30 cellular contexts compared by ENCODE assay signal in the genomic region with DNA sequence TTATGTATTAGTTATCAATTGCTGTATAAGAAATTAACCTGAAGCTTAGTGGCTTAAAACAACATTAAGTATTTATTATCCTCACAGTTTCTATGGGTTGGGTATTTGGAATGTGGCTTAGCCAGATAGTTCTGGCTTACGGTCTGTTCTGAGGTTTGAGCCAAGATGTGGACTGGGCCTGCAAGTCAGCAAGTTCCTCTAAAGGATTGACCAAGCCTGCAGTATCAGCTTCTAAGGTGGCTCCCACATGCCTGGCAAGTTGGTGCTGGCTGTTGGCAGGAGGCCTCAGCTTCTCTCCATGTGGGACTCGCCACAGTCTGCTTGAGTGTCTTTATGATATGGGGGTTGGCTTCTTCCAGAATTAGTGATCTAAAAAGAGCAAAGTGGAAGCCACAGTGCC. TPM values are rescaled to one million over a fixed set of nuclear protein-coding genes. Genes with fewer than 3 reads are reported as not detected.
DNase-seq lines count a peak whose midpoint lies in the region; ATAC-seq, FAIRE-seq and TF ChIP-seq lines count a peak whose summit lies in the region.
"Had no signal": no experiment of that assay in that cellular context is flagged by ENCODE, and none has a peak within 500 bp of the region (broad histone marks: within the 10 kb centered on the region; RNA-seq: fewer than 3 reads in every experiment).

No MANE protein-coding gene starts in this region.

- no peaks in the 10 kb centered on the region for H3K9me2 ChIP-seq in PC-3 (replicated peaks; ENCODE audit: low read length)

- no peaks in the 10 kb centered on the region for H3K36me3 Mint-ChIP-seq in activated naive CD4-positive, alpha-beta T cell treated with anti-CD3 and anti-CD28 coated beads, Interleukin-2, amount 10 ng/mL, durations not matched to agents 7 days and 5 days
- H3K36me3 Mint-ChIP-seq: mesothelial cell of epicardium had no signal

- no peak overlapping the region for H3K4me3 Mint-ChIP-seq in activated naive CD4-positive, alpha-beta T cell treated with anti-CD3 and anti-CD28 coated beads, Interleukin-2, amount 10 ng/mL, durations not matched to agents 7 days and 5 days
- H3K4me3 Mint-ChIP-seq: activated T-cell treated with anti-CD3 and anti-CD28 coated beads, Interleukin-2, amount 50 U/mL, for 4 hours; mesothelial cell of epicardium; natural killer cell treated with Interleukin-12 subunit alpha and Interleukin-12 subunit beta and Interleukin-15 and Interleukin-18, amount 100 ng/mL, for 72 hours had no signal

- no peaks in the 10 kb centered on the region for H3K27me3 Mint-ChIP-seq in activated naive CD4-positive, alpha-beta T cell treated with anti-CD3 and anti-CD28 coated beads, Interleukin-2, amount 10 ng/mL, durations not matched to agents 7 days and 5 days
- H3K27me3 Mint-ChIP-seq: natural killer cell treated with Interleukin-12 subunit alpha and Interleukin-12 subunit beta and Interleukin-15 and Interleukin-18, amount 100 ng/mL, for 72 hours had no signal

- no peak for ATAC-seq in PC-3
- no peak for ATAC-seq in Right ventricle myocardium inferior
- no peak for ATAC-seq in GM18498 (IDR thresholded peaks at IDR 0.05; ENCODE audit: unreplicated experiment)
- ATAC-seq: activated T-cell treated with anti-CD3 and anti-CD28 coated beads, Interleukin-2, amount 50 U/mL, for 4 hours; left lung; natural killer cell treated with Interleukin-12 subunit alpha and Interleukin-12 subunit beta and Interleukin-15 and Interleukin-18, amount 100 ng/mL, for 72 hours; right cardiac atrium had no signal

- H3K36me3 ChIP-seq in PC-3 (ENCODE audit: low read depth, low read length) (no peaks in the 10 kb centered on the region), bronchial epithelial cell (ENCODE audit: control insufficient read depth, insufficient read depth, low read length) (no peaks in the 10 kb centered on the region)
- H3K36me3 ChIP-seq: BE2C, left lung, ovary had no signal

- no peak overlapping the region for H2AFZ ChIP-seq in PC-3 (ENCODE audit: low read length)

- H3K27ac Mint-ChIP-seq in activated naive CD4-positive, alpha-beta T cell treated with anti-CD3 and anti-CD28 coated beads, Interleukin-2, amount 10 ng/mL, durations not matched to agents 7 days and 5 days: no peak overlapping the region
- H3K27ac Mint-ChIP-seq: mesothelial cell of epicardium; natural killer cell treated with Interleukin-12 subunit alpha and Interleukin-12 subunit beta and Interleukin-15 and Interleukin-18, amount 100 ng/mL, for 72 hours had no signal

- H3K4me1 ChIP-seq in PC-3 (ENCODE audit: insufficient read depth, low read length): no peaks in the 10 kb centered on the region
- H3K4me1 ChIP-seq: BE2C, left lung had no signal

- H3K27me3 ChIP-seq in PC-3 (ENCODE audit: low read length): no peaks in the 10 kb centered on the region
- no peaks in the 10 kb centered on the region for H3K27me3 ChIP-seq in bronchial epithelial cell (ENCODE audit: control insufficient read depth, insufficient read depth, low read length)
- H3K27me3 ChIP-seq: BE2C, left lung, ovary had no signal

- no peaks in the 10 kb centered on the region for H3F3A ChIP-seq in PC-3 (ENCODE audit: low read length, unreplicated experiment)

- no peaks in the 10 kb centered on the region for H3K4me1 Mint-ChIP-seq in activated naive CD4-positive, alpha-beta T cell treated with anti-CD3 and anti-CD28 coated beads, Interleukin-2, amount 10 ng/mL, durations not matched to agents 7 days and 5 days

- H3K27ac ChIP-seq in PC-3 (ENCODE audit: low read length): no peak overlapping the region
- H3K27ac ChIP-seq: left lung, ovary had no signal

- no peak overlapping the region for H3K9ac ChIP-seq in PC-3 (ENCODE audit: low read length)

- H4K20me1 ChIP-seq in PC-3 (ENCODE audit: low read length): no peaks in the 10 kb centered on the region

- CTCF ChIA-PET in PC-3 (lab: Charles Lee): no interaction called here
- CTCF ChIA-PET in activated naive CD4-positive, alpha-beta T cell treated with anti-CD3 and anti-CD28 coated beads, Interleukin-2, amount 10 ng/mL, durations not matched to agents 7 days and 5 days (lab: Charles Lee): no interaction called here

- TF ChIP-seq CTCF in D721Med (IDR thresholded peaks at IDR 0.05; ENCODE audit: insufficient read depth, missing control alignments) (no peak), PC-3 (conservative IDR thresholded peaks at IDR 0.05; ENCODE audit: low read depth, low read length) (no peak), bronchial epithelial cell (IDR thresholded peaks at IDR 0.05; ENCODE audit: insufficient read depth, low read length, severe bottlenecking) (no peak), foreskin fibroblast (IDR thresholded peaks at IDR 0.05; ENCODE audit: low read depth, low read length) (no peak)

- BruUV-seq in PC-3 (replicated peaks; lab: Mats Ljungman, UMichigan): no TSS peak

- no peak overlapping the region for H3K4me3 ChIP-seq in PC-3 (ENCODE audit: low read length)
- no peak overlapping the region for H3K4me3 ChIP-seq in bronchial epithelial cell (ENCODE audit: low read depth, low read length)
- H3K4me3 ChIP-seq in foreskin fibroblast (ENCODE audit: low read depth in 1 of 2, low read length in 2 of 2): no peak overlapping the region
- H3K4me3 ChIP-seq: left lung, ovary had no signal

- FAIRE-seq in D721Med (lab: Jason Lieb, UNC) (peak; percentile 38), bronchial epithelial cell (lab: Jason Lieb, UNC) (peak; percentile 13)
- FAIRE-seq: GM19239, HTR-8/SVneo, TTC549 had no signal

- no peaks in the 10 kb centered on the region for H3K9me3 ChIP-seq in PC-3 (ENCODE audit: low read length)
- H3K9me3 ChIP-seq: BE2C, left lung, ovary had no signal

- DNase-seq in D721Med (ENCODE audit: insufficient read length, low spot score) (no peak), PC-3 (peak; percentile 3), bronchial epithelial cell (ENCODE audit: low read depth) (peak; percentile 88), foreskin fibroblast (peak; percentile 5 to 48), NCI-H748 treated with DMSO at 0.1 percent for 48 hours (lab: John Stamatoyannopoulos, UW) (no peak), Right ventricle myocardium inferior (ENCODE audit: missing footprints) (no peak)
- DNase-seq in activated naive CD4-positive, alpha-beta T cell treated with anti-CD3 and anti-CD28 coated beads, Interleukin-2, amount 10 ng/mL, durations not matched to agents 7 days and 5 days: no peak
- DNase-seq: activated CD4-positive, CD25-positive, alpha-beta regulatory T cell treated with anti-CD3 and anti-CD28 coated beads, Interleukin-2, amount 50 U/mL, for 72 hours; activated naive CD4-positive, alpha-beta T cell treated with Interleukin-2 at 50 U/mL for 16 hours; activated T-cell treated with anti-CD3 and anti-CD28 coated beads, Interleukin-2, amount 50 U/mL, for 4 hours; BE2C; cerebellar nuclear complex; DMS79 treated with DMSO at 0.1 percent for 48 hours; erythroblast; head of caudate nucleus; Kasumi-1; left lung; NCI-H1417 treated with DMSO at 0.1 percent for 48 hours; NCI-H510A treated with DMSO at 0.1 percent for 48 hours; ovary; right cardiac atrium; Right ventricle myocardium superior; stimulated activated CD4-positive, alpha-beta T cell treated with anti-CD3 and anti-CD28 coated beads, Interleukin-15, amount 100 ng/mL, for 24 hours; SW 1271 had no signal

- intact Hi-C loops in PC-3 (cut with micrococcal nuclease) (no loop called here), Right ventricle myocardium inferior (cut with DNase I) (no loop called here)

- H3K9me3 Mint-ChIP-seq in activated naive CD4-positive, alpha-beta T cell treated with anti-CD3 and anti-CD28 coated beads, Interleukin-2, amount 10 ng/mL, durations not matched to agents 7 days and 5 days: peaks cover 2% of the 10 kb centered on the region

- no peaks in the 10 kb centered on the region for H3K79me2 ChIP-seq in PC-3 (ENCODE audit: low read length)

- H3K4me2 ChIP-seq in PC-3 (ENCODE audit: low read length): no peak overlapping the region

- POLR2A ChIA-PET in PC-3 (lab: Charles Lee; ENCODE audit: unreplicated experiment): no interaction called here

RNA-seq across cellular contexts. Expression of a gene that starts 45.0 kb away (rescaled TPM):
- 12.5 and 13.9 TPM in 2 replicates for total RNA-seq in PC-3 (2014; rRNA removed)
- 4.5 and 10.0 TPM in 2 replicates for total RNA-seq in bronchial epithelial cell
- 57.8 TPM for total RNA-seq in Right ventricle myocardium inferior

Comparison
In these comparisons a context has a peak if more than half of its experiments do, and no peak if none do; other contexts are left out.
1. DNase-seq: peak in PC-3 (single experiment), bronchial epithelial cell (single experiment) and foreskin fibroblast (2 of 2); none in D721Med (single experiment), NCI-H748 treated with DMSO at 0.1 percent for 48 hours (single experiment), activated naive CD4-positive, alpha-beta T cell treated with anti-CD3 and anti-CD28 coated beads, Interleukin-2, amount 10 ng/mL, durations not matched to agents 7 days and 5 days (single experiment) and Right ventricle myocardium inferior (single experiment).